In genomic region chr5:121500262-121500792, GRCh38 we compare ENCODE assay signal across 19 cellular contexts.
"Had no signal": no experiment of that assay in that cellular context is flagged by ENCODE, and none has a peak within 500 bp of the region (broad histone marks: within the 10 kb centered on the region; RNA-seq: fewer than 3 reads in every experiment).

No MANE protein-coding gene starts in this region.

- H3K4me1 ChIP-seq: colonic mucosa, gastrocnemius medialis, lower lobe of right lung, prostate gland, transverse colon, uterus had no signal

- H3K27ac ChIP-seq: colonic mucosa, gastrocnemius medialis, heart right ventricle, lower lobe of right lung, prostate gland, suprapubic skin, transverse colon, uterus had no signal

- H3K4me3 ChIP-seq: colonic mucosa, gastrocnemius medialis, heart right ventricle, lower lobe of right lung, prostate gland, suprapubic skin, transverse colon, uterus had no signal

- H3K36me3 ChIP-seq: colonic mucosa, gastrocnemius medialis, heart right ventricle, lower lobe of right lung, prostate gland, suprapubic skin, transverse colon, uterus had no signal

- H3K9me3 ChIP-seq: colonic mucosa, gastrocnemius medialis, heart right ventricle, lower lobe of right lung, prostate gland, suprapubic skin, transverse colon, uterus had no signal

- H3K27me3 ChIP-seq: colonic mucosa, gastrocnemius medialis, heart right ventricle, suprapubic skin, transverse colon, uterus had no signal

- DNase-seq: activated CD4-positive, alpha-beta T cell treated with anti-CD3 and anti-CD28 coated beads, Interleukin-2, amount 10 ng/mL, durations not matched to agents 7 days and 5 days; activated CD8-positive, alpha-beta T cell treated with anti-CD3 and anti-CD28 coated beads, Interleukin-2, amount 10 ng/mL, durations not matched to agents 7 days and 5 days; activated naive CD4-positive, alpha-beta T cell treated with anti-CD3 and anti-CD28 coated beads for 36 hours; activated naive CD8-positive, alpha-beta T cell treated with anti-CD3 and anti-CD28 coated beads, Interleukin-2, amount 50 U/mL, for 24 hours; activated T-cell treated with anti-CD3 and anti-CD28 coated beads, Interleukin-2, amount 50 U/mL, for 4 hours; aorta; colonic mucosa; gastrocnemius medialis; heart right ventricle; lower lobe of right lung; nephron progenitor cell; right cardiac atrium; T1000; transverse colon; uterus had no signal

- FAIRE-seq: islet of Langerhans had no signal

- ATAC-seq: activated CD4-positive, CD25-positive, alpha-beta regulatory T cell treated with anti-CD3 and anti-CD28 coated beads, Interleukin-2, amount 50 U/mL, for 24 hours; activated CD8-positive, alpha-beta T cell treated with anti-CD3 and anti-CD28 coated beads, Interleukin-2, amount 10 ng/mL, durations not matched to agents 7 days and 5 days; activated naive CD8-positive, alpha-beta T cell treated with anti-CD3 and anti-CD28 coated beads, Interleukin-2, amount 50 U/mL, for 24 hours; activated T-cell treated with anti-CD3 and anti-CD28 coated beads, Interleukin-2, amount 50 U/mL, for 4 hours; gastrocnemius medialis; heart right ventricle; lower lobe of right lung; right cardiac atrium had no signal
